In the genomic region with DNA sequence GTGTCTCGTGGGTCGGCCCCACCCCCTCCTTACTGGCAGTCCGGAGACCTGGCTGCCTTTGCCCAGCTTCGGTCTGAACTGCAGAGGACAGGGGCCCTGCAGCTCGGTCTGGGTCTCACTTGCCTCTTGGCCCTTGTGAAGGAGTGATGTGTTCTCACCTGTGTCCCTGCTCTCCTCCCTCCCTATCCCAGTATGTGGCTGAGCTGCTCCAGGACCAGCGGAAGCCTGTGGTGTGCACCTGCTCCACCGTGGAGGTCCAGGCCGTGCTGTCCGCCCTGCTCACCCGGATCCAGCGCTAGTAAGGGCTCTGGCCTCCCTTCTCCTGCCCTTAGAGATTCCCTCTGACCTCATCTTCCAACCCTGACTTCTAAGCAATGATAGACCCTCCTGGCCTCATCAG, we compare ENCODE assay signal across 25 cellular contexts. TPM values are rescaled to one million over a fixed set of nuclear protein-coding genes. Genes with fewer than 3 reads are reported as not detected.
DNase-seq lines count a peak whose midpoint lies in the region; ATAC-seq and TF ChIP-seq lines count a peak whose summit lies in the region.
"Had no signal": no experiment of that assay in that cellular context is flagged by ENCODE, and none has a peak within 500 bp of the region (broad histone marks: within the 10 kb centered on the region; RNA-seq: fewer than 3 reads in every experiment).

No MANE protein-coding gene starts in this region.

- no peak for TF ChIP-seq CTCF in endothelial cell (IDR thresholded peaks at IDR 0.05; ENCODE audit: unreplicated experiment)
- TF ChIP-seq CTCF in transverse colon (IDR thresholded peaks at IDR 0.05), result no peak

- POLR2A ChIA-PET in activated CD4-positive, alpha-beta T cell treated with anti-CD3 and anti-CD28 coated beads for 36 hours (lab: Charles Lee), result no interaction called here

- no peak for ATAC-seq in activated CD4-positive, alpha-beta T cell treated with anti-CD3 and anti-CD28 coated beads for 36 hours
- ATAC-seq in CD4-positive, CD25-positive, alpha-beta regulatory T cell (ENCODE audit: low read depth in 2 of 2), result no peak
- no peak for ATAC-seq in stimulated activated effector memory CD8-positive, alpha-beta T cell treated with anti-CD3 and anti-CD28 coated beads, Interleukin-12 subunit alpha, Interleukin-12 subunit beta, amount 100 ng/mL, for 72 hours

- H3K27ac ChIP-seq in CD4-positive, CD25-positive, alpha-beta regulatory T cell (ENCODE audit: insufficient read depth, low read length, poor library complexity, severe bottlenecking), result no peak overlapping the region
- no peak overlapping the region for H3K27ac ChIP-seq in SJCRH30
- no peak overlapping the region for H3K27ac ChIP-seq in transverse colon
- H3K27ac ChIP-seq: BLaER1 treated with 17β-estradiol and CSF1 and Interleukin-3, amounts not matched to agents 10 nM and 100 nM had no signal

- in situ Hi-C loops in transverse colon (cut with MboI; ENCODE audit: low pct_ligation_motif_present in 1 of 4, low pct_unique_long_range_greater_than_20kb in 1 of 4, low sequenced_read_pairs in 3 of 4), result no loop called here

- no peaks in the 10 kb centered on the region for H3K4me1 Mint-ChIP-seq in activated CD4-positive, alpha-beta T cell treated with anti-CD3 and anti-CD28 coated beads for 36 hours
- no peaks in the 10 kb centered on the region for H3K4me1 Mint-ChIP-seq in CD4-positive, CD25-positive, alpha-beta regulatory T cell
- H3K4me1 Mint-ChIP-seq in endothelial cell (ENCODE audit: unreplicated experiment), result no peaks in the 10 kb centered on the region
- peaks cover 6% of the 10 kb centered on the region for H3K4me1 Mint-ChIP-seq in stimulated activated effector memory CD8-positive, alpha-beta T cell treated with anti-CD3 and anti-CD28 coated beads, Interleukin-12 subunit alpha, Interleukin-12 subunit beta, amount 100 ng/mL, for 72 hours

- no peaks in the 10 kb centered on the region for H3K27me3 Mint-ChIP-seq in activated CD4-positive, alpha-beta T cell treated with anti-CD3 and anti-CD28 coated beads for 36 hours
- H3K27me3 Mint-ChIP-seq in CD4-positive, CD25-positive, alpha-beta regulatory T cell, result no peaks in the 10 kb centered on the region
- H3K27me3 Mint-ChIP-seq in endothelial cell (ENCODE audit: unreplicated experiment), result peaks cover 7% of the 10 kb centered on the region
- H3K27me3 Mint-ChIP-seq: CD4-positive, alpha-beta memory T cell had no signal

- H3K4me1 ChIP-seq in CD4-positive, CD25-positive, alpha-beta regulatory T cell (ENCODE audit: control insufficient read depth, insufficient read depth, low read length, poor library complexity, severe bottlenecking), result no peaks in the 10 kb centered on the region
- H3K4me1 ChIP-seq in SJCRH30 (no peaks in the 10 kb centered on the region), transverse colon (no peaks in the 10 kb centered on the region)
- H3K4me1 ChIP-seq: HAP-1 had no signal

- H3K9me3 ChIP-seq in CD4-positive, CD25-positive, alpha-beta regulatory T cell (ENCODE audit: control insufficient read depth in 2 of 2, low read length in 2 of 2), result no peaks in the 10 kb centered on the region
- H3K9me3 ChIP-seq in SJCRH30 (replicated peaks), result no peaks in the 10 kb centered on the region
- H3K9me3 ChIP-seq in transverse colon, result no peaks in the 10 kb centered on the region
- H3K9me3 ChIP-seq: BLaER1 treated with 17β-estradiol and CSF1 and Interleukin-3, amounts not matched to agents 10 nM and 100 nM; HAP-1 had no signal

- no peak for TF ChIP-seq POLR2A in transverse colon (IDR thresholded peaks at IDR 0.05)

- H3K36me3 Mint-ChIP-seq in activated CD4-positive, alpha-beta T cell treated with anti-CD3 and anti-CD28 coated beads for 36 hours (ENCODE audit: low read depth), result peaks cover 37% of the 10 kb centered on the region
- H3K36me3 Mint-ChIP-seq in CD4-positive, CD25-positive, alpha-beta regulatory T cell, result peaks cover 61% of the 10 kb centered on the region
- peaks cover 59% of the 10 kb centered on the region for H3K36me3 Mint-ChIP-seq in endothelial cell (ENCODE audit: low read depth, unreplicated experiment)
- peaks cover 98% of the 10 kb centered on the region for H3K36me3 Mint-ChIP-seq in stimulated activated effector memory CD8-positive, alpha-beta T cell treated with anti-CD3 and anti-CD28 coated beads, Interleukin-12 subunit alpha, Interleukin-12 subunit beta, amount 100 ng/mL, for 72 hours

- intact Hi-C loops in activated CD4-positive, alpha-beta T cell treated with anti-CD3 and anti-CD28 coated beads for 36 hours (cut with DNase I, micrococcal nuclease), result no loop called here
- intact Hi-C loops in transverse colon (cut with DNase I; ENCODE audit: low total_unique reads), result no loop called here

- no peak overlapping the region for H3K4me3 Mint-ChIP-seq in activated CD4-positive, alpha-beta T cell treated with anti-CD3 and anti-CD28 coated beads for 36 hours
- H3K4me3 Mint-ChIP-seq in CD4-positive, CD25-positive, alpha-beta regulatory T cell, result no peak overlapping the region
- H3K4me3 Mint-ChIP-seq in endothelial cell (ENCODE audit: unreplicated experiment), result peak overlapping the region; percentile 71
- H3K4me3 Mint-ChIP-seq in stimulated activated effector memory CD8-positive, alpha-beta T cell treated with anti-CD3 and anti-CD28 coated beads, Interleukin-12 subunit alpha, Interleukin-12 subunit beta, amount 100 ng/mL, for 72 hours, result no peak overlapping the region
- H3K4me3 Mint-ChIP-seq: HFFc6 had no signal

- H3K27me3 ChIP-seq in CD4-positive, CD25-positive, alpha-beta regulatory T cell (ENCODE audit: control insufficient read depth, insufficient read depth, low read length), result no peaks in the 10 kb centered on the region
- no peaks in the 10 kb centered on the region for H3K27me3 ChIP-seq in SJCRH30
- no peaks in the 10 kb centered on the region for H3K27me3 ChIP-seq in transverse colon
- H3K27me3 ChIP-seq: BLaER1 treated with 17β-estradiol and CSF1 and Interleukin-3, amounts not matched to agents 10 nM and 100 nM had no signal

- TF ChIP-seq EP300 in transverse colon (IDR thresholded peaks at IDR 0.05; ENCODE audit: low read depth), result no peak

- no peaks in the 10 kb centered on the region for H3K9me3 Mint-ChIP-seq in activated CD4-positive, alpha-beta T cell treated with anti-CD3 and anti-CD28 coated beads for 36 hours (ENCODE audit: low read depth)
- no peaks in the 10 kb centered on the region for H3K9me3 Mint-ChIP-seq in CD4-positive, CD25-positive, alpha-beta regulatory T cell
- no peaks in the 10 kb centered on the region for H3K9me3 Mint-ChIP-seq in endothelial cell (ENCODE audit: unreplicated experiment)
- H3K9me3 Mint-ChIP-seq in stimulated activated effector memory CD8-positive, alpha-beta T cell treated with anti-CD3 and anti-CD28 coated beads, Interleukin-12 subunit alpha, Interleukin-12 subunit beta, amount 100 ng/mL, for 72 hours, result no peaks in the 10 kb centered on the region
- H3K9me3 Mint-ChIP-seq: HFFc6 had no signal

- no peak overlapping the region for H3K4me3 ChIP-seq in CD4-positive, CD25-positive, alpha-beta regulatory T cell (ENCODE audit: low read depth, low read length)
- no peak overlapping the region for H3K4me3 ChIP-seq in SJCRH30
- H3K4me3 ChIP-seq in transverse colon, result no peak overlapping the region
- H3K4me3 ChIP-seq: BLaER1 treated with 17β-estradiol and CSF1 and Interleukin-3, amounts not matched to agents 10 nM and 100 nM; HAP-1 had no signal

- 93 to 100% methylated on average over 1 to 11 of the region's 11 CpGs for WGBS in transverse colon (ENCODE audit: low coverage in 1 of 2), 2 donors

- DNase-seq in activated CD4-positive, alpha-beta T cell treated with anti-CD3 and anti-CD28 coated beads for 36 hours, result no peak
- no peak for DNase-seq in activated CD4-positive, alpha-beta T cell treated with anti-CD3 and anti-CD28 coated beads for 48 hours
- no peak for DNase-seq in CD4-positive, CD25-positive, alpha-beta regulatory T cell
- DNase-seq in endothelial cell (ENCODE audit: low spot score) (no peak), SJCRH30 (no peak), transverse colon (no peak)
- no peak for DNase-seq in stimulated activated effector memory CD8-positive, alpha-beta T cell treated with anti-CD3 and anti-CD28 coated beads, Interleukin-12 subunit alpha, Interleukin-12 subunit beta, amount 100 ng/mL, for 72 hours (ENCODE audit: low spot score in 2 of 2)
- DNase-seq: CD4-positive, alpha-beta memory T cell; COR-L47; GF-D8; GOT3; HFFc6; KBM-7; MV-4-11; NCI-H1105; NCI-H1436 treated with DMSO at 0.1 percent for 48 hours; NCI-H2029; NCI-H446 treated with DMSO at 0.1 percent for 48 hours; NCI-H526; RPMI8226; SHP77 had no signal

- peaks cover 88% of the 10 kb centered on the region for H3K36me3 ChIP-seq in CD4-positive, CD25-positive, alpha-beta regulatory T cell (ENCODE audit: control insufficient read depth, insufficient read depth, low read length)
- peaks cover 2% of the 10 kb centered on the region; the same call in 1 of the 2 replicates for H3K36me3 ChIP-seq in SJCRH30
- peaks cover 0 to 10% (median 0%) of the 10 kb centered on the region in 4 donors for H3K36me3 ChIP-seq in transverse colon
- H3K36me3 ChIP-seq: HAP-1 had no signal

- CTCF ChIA-PET in activated CD4-positive, alpha-beta T cell treated with anti-CD3 and anti-CD28 coated beads for 36 hours (lab: Charles Lee), result no interaction called here

- peak overlapping the region; percentile 29 for H3K27ac Mint-ChIP-seq in activated CD4-positive, alpha-beta T cell treated with anti-CD3 and anti-CD28 coated beads for 36 hours
- peak overlapping the region in 2 of 3 donors; percentile 67 to 91 for H3K27ac Mint-ChIP-seq in CD4-positive, CD25-positive, alpha-beta regulatory T cell
- no peak overlapping the region for H3K27ac Mint-ChIP-seq in endothelial cell (ENCODE audit: unreplicated experiment)
- peak overlapping the region; percentile 81 for H3K27ac Mint-ChIP-seq in stimulated activated effector memory CD8-positive, alpha-beta T cell treated with anti-CD3 and anti-CD28 coated beads, Interleukin-12 subunit alpha, Interleukin-12 subunit beta, amount 100 ng/mL, for 72 hours
- H3K27ac Mint-ChIP-seq: HFFc6 had no signal

RNA-seq across cellular contexts. Expression of gene KLC2, which starts 24.7 kb away (rescaled TPM):
- total RNA-seq in activated CD4-positive, alpha-beta T cell treated with anti-CD3 and anti-CD28 coated beads for 36 hours, result 10 to 100 TPM; 28.2 to 29.4 TPM
- 42.1 TPM for total RNA-seq in CD4-positive, CD25-positive, alpha-beta regulatory T cell
- polyA plus RNA-seq in CD4-positive, CD25-positive, alpha-beta regulatory T cell, result 1 to 10 TPM; 2.5 to 3.8 (median 3.3) TPM
- total RNA-seq in endothelial cell (ENCODE audit: unreplicated experiment), result 35.1 TPM
- total RNA-seq in SJCRH30 (2014; rRNA removed; shearing (Covaris generic)), result 6.8 and 9.0 TPM in 2 replicates
- total RNA-seq in transverse colon, result 10 to 100 TPM in 2 of 4 donors, 1 to 10 TPM in 2; 5.1 to 15.6 (median 11.1) TPM

RNA-seq across cellular contexts. Expression of gene RAB1B, which starts 35.7 kb away (rescaled TPM):
- total RNA-seq in activated CD4-positive, alpha-beta T cell treated with anti-CD3 and anti-CD28 coated beads for 36 hours, result 100 to 1,000 TPM; 114 to 147 TPM
- 79.6 TPM for total RNA-seq in CD4-positive, CD25-positive, alpha-beta regulatory T cell
- 10 to 100 TPM; 13.1 to 19.6 (median 15.1) TPM for polyA plus RNA-seq in CD4-positive, CD25-positive, alpha-beta regulatory T cell
- total RNA-seq in endothelial cell (ENCODE audit: unreplicated experiment) (189 TPM), transverse colon (100 to 1,000 TPM in 3 of 4 donors, 10 to 100 TPM in 1; 89.8 to 141 (median 131) TPM)
- 82.0 and 83.2 TPM in 2 replicates for total RNA-seq in SJCRH30 (2014; rRNA removed; shearing (Covaris generic))

RNA-seq across cellular contexts. Expression of gene CNIH2, which starts 45.2 kb away (rescaled TPM):
- 1 to 10 TPM; 1.3 to 1.6 TPM for total RNA-seq in activated CD4-positive, alpha-beta T cell treated with anti-CD3 and anti-CD28 coated beads for 36 hours
- 4.5 TPM for total RNA-seq in CD4-positive, CD25-positive, alpha-beta regulatory T cell
- polyA plus RNA-seq in CD4-positive, CD25-positive, alpha-beta regulatory T cell, result not detected
- 1.9 TPM for total RNA-seq in endothelial cell (ENCODE audit: unreplicated experiment)
- 4.5 and 5.8 TPM in 2 replicates for total RNA-seq in SJCRH30 (2014; rRNA removed; shearing (Covaris generic))
- under 1 TPM in 1 of 4 donors, not detected in 3; 0.41 TPM for total RNA-seq in transverse colon
- polyA plus RNA-seq: CD4-positive, alpha-beta memory T cell had no signal

RNA-seq across cellular contexts. Expression of gene YIF1A, which starts 56.2 kb away (rescaled TPM):
- total RNA-seq in activated CD4-positive, alpha-beta T cell treated with anti-CD3 and anti-CD28 coated beads for 36 hours, result 10 to 100 TPM; 47.5 to 49.8 TPM
- 29.3 TPM for total RNA-seq in CD4-positive, CD25-positive, alpha-beta regulatory T cell
- 10 to 100 TPM; 48.3 to 71.3 (median 55.3) TPM for polyA plus RNA-seq in CD4-positive, CD25-positive, alpha-beta regulatory T cell
- total RNA-seq in endothelial cell (ENCODE audit: unreplicated experiment), result 48.0 TPM
- total RNA-seq in SJCRH30 (2014; rRNA removed; shearing (Covaris generic)), result 43.6 and 44.9 TPM in 2 replicates
- 10 to 100 TPM; 60.6 to 99.7 (median 72.3) TPM for total RNA-seq in transverse colon

RNA-seq across cellular contexts. Expression of gene TMEM151A, which starts 58.9 kb away (rescaled TPM):
- not detected for total RNA-seq in activated CD4-positive, alpha-beta T cell treated with anti-CD3 and anti-CD28 coated beads for 36 hours
- total RNA-seq in CD4-positive, CD25-positive, alpha-beta regulatory T cell, result not detected
- polyA plus RNA-seq in CD4-positive, CD25-positive, alpha-beta regulatory T cell, result not detected
- total RNA-seq in endothelial cell (ENCODE audit: unreplicated experiment) (not detected), transverse colon (under 1 TPM in 2 of 4 donors, not detected in 2; 0.55 to 0.75 TPM)
- total RNA-seq in SJCRH30 (2014; rRNA removed; shearing (Covaris generic)), result not detected in 2 replicates
- total RNA-seq: A172; CD4-positive, alpha-beta memory T cell; MCF 10A had no signal
- polyA plus RNA-seq: CD4-positive, alpha-beta memory T cell had no signal
